ENCODE assay signal across 11 cellular contexts in the genomic region with DNA sequence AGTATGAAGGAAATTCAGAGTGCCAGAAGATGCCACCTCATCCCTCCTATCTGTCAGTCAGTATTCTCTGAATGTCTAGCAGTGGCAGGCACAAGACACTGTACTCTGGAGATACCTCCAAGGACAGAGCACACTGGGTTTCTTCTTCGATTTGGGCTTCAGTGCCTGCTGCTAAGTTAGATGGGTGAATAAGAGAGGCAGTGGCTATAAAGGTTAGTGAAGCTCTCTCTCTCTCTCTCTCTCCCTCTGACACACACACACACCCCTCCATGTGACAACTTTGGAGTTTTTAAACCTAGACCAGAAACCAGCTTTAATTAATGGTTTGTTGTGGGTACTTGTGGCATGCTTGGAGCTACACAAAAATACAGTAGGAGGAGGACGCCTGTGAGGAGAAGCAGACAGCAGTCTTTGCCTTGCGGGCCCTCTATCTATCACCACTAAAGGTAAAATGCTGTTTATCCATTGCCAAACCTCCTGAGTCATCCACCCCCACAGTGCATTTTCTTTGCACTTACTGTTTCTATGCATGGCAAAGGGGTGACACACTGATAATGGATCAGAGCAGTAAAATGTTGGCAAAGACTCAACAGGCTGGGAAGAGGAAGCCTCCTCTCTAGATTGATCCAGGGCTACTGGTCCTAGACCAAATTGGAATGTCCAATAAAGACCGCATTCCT.
A peak's percentile ranks its signal among the peaks of the same experiment; 100 is the strongest.
DNase-seq lines count a peak whose midpoint lies in the region; ATAC-seq, FAIRE-seq and TF ChIP-seq lines count a peak whose summit lies in the region.
"Had no signal": no experiment of that assay in that cellular context is flagged by ENCODE, and none has a peak within 500 bp of the region (broad histone marks: within the 10 kb centered on the region; RNA-seq: fewer than 3 reads in every experiment).

No MANE protein-coding gene starts in this region.

- no peaks in the 10 kb centered on the region for H4K20me1 ChIP-seq in HepG2 (ENCODE audit: insufficient read depth, low read length)

- peaks cover 0 to 3% of the 10 kb centered on the region in 2 donors for H3K27me3 ChIP-seq in body of pancreas
- H3K27me3 ChIP-seq in HepG2 (ENCODE audit: control insufficient read depth in 1 of 2, insufficient read depth in 2 of 2, low read length in 2 of 2): peaks cover 0 to 23% of the 10 kb centered on the region in 2 experiments; a peak in 4 of 5 replicates

- H3K4me1 ChIP-seq in body of pancreas: peaks cover 22% of the 10 kb centered on the region
- H3K4me1 ChIP-seq in HepG2 (ENCODE audit: insufficient read depth, low read length): peaks cover 34% of the 10 kb centered on the region; the same call in 1 of the 2 replicates

- H3K27ac Mint-ChIP-seq in T-cell: no peak overlapping the region

- H3K36me3 ChIP-seq in body of pancreas (replicated peaks in 1 of 2; ENCODE audit: insufficient read depth in 1 of 2, low read depth in 2 of 2) (no peaks in the 10 kb centered on the region), HepG2 (replicated peaks in 1 of 2; ENCODE audit: control insufficient read depth in 1 of 2, insufficient read depth in 2 of 2, low read length in 2 of 2) (no peaks in the 10 kb centered on the region)

- no peak overlapping the region for H3K4me2 ChIP-seq in HepG2 (ENCODE audit: low read depth, low read length)

- TF ChIP-seq POLR2A in body of pancreas (IDR thresholded peaks at IDR 0.05) (no peak), HepG2 (IDR thresholded peaks at IDR 0.05; ENCODE audit: insufficient read depth in 1 of 2, low read depth in 2 of 2, low read length in 2 of 2) (no peak)

- H3K4me3 Mint-ChIP-seq in T-cell: peak overlapping the region in 1 of 3 donors; percentile 85

- POLR2A ChIA-PET in HepG2 (lab: Yijun Ruan, JAX): interaction anchor here (0.7 kb wide), 1 partner anchor 449 kb away, joined by 3 read pairs; no protein-coding TSS in a partner anchor
- POLR2A ChIA-PET in T-cell (lab: Charles Lee): interaction anchor here in 1 of 2 donors (0.6 kb wide), 1 partner anchor 768 kb away, joined by 3 read pairs; no protein-coding TSS in a partner anchor

- H3K36me3 Mint-ChIP-seq in T-cell: no peaks in the 10 kb centered on the region

- no peak overlapping the region for H3K9ac ChIP-seq in HepG2 (ENCODE audit: insufficient read depth, low read depth, low read length)

- no peaks in the 10 kb centered on the region for H3K9me3 Mint-ChIP-seq in T-cell

- no peak overlapping the region for H3K4me3 ChIP-seq in AG10803 (ENCODE audit: low read length)
- H3K4me3 ChIP-seq in body of pancreas: no peak overlapping the region
- H3K4me3 ChIP-seq in HepG2 (replicated peaks in 1 of 3; ENCODE audit: insufficient read depth in 1 of 3, low read depth in 2 of 3, low read length in 3 of 3): no peak overlapping the region

- no TSS peak for BruUV-seq in HepG2 (replicated peaks; lab: Mats Ljungman, UMichigan)

- H3K4me1 Mint-ChIP-seq in T-cell: peaks cover 0 to 12% (median 11%) of the 10 kb centered on the region in 3 donors

- intact Hi-C loops in body of pancreas (cut with DNase I) (no loop called here), HepG2 (cut with micrococcal nuclease; ENCODE audit: unreplicated experiment) (no loop called here)

- no peak overlapping the region for H2AFZ ChIP-seq in HepG2 (ENCODE audit: low read length)

- no peaks in the 10 kb centered on the region for H3K9me3 ChIP-seq in body of pancreas
- H3K9me3 ChIP-seq in HepG2 (ENCODE audit: low read length): no peaks in the 10 kb centered on the region

- WGBS in body of pancreas, 2 donors: 50 to 62% methylated on average over 4 of the region's 4 CpGs
- 6% methylated on average over 4 of the region's 4 CpGs for WGBS in HepG2 (ENCODE audit: low lambda C conversion rate)

- no peaks in the 10 kb centered on the region for H3K79me2 ChIP-seq in HepG2 (ENCODE audit: insufficient read depth, low read length)

- H3K27me3 Mint-ChIP-seq in T-cell: peaks cover 60 to 63% of the 10 kb centered on the region in 2 donors

- FAIRE-seq in HTR-8/SVneo (lab: Jason Lieb, UNC) (peak; percentile 81), HepG2 (lab: Jason Lieb, UNC) (no peak)

- DNase-seq in AG10803 (ENCODE audit: low read depth) (peak; percentile 90), HTR-8/SVneo (ENCODE audit: insufficient read length, low spot score) (peak; percentile 67), body of pancreas (peak in 3 of 4 donors; percentile 16 to 39 (median 17)), HepG2 (ENCODE audit: low spot score) (peak; percentile 70), T-cell (no peak), left lobe of liver (ENCODE audit: low spot score) (no peak)
- DNase-seq in activated CD4-positive, alpha-beta T cell treated with anti-CD3 and anti-CD28 coated beads, Interleukin-2, amount 50 U/mL, for 48 hours: no peak
- no peak for DNase-seq in activated T-cell treated with anti-CD3 and anti-CD28 coated beads, Interleukin-2, amount 50 U/mL, for 48 hours
- DNase-seq: activated gamma-delta T cell treated with Interleukin-2 at 50 U/mL for 16 hours, NCI-H82 had no signal

- TF ChIP-seq RAD21 in HepG2 (CRISPR knock-in tag; IDR thresholded peaks at IDR 0.05): no peak

- CTCF ChIA-PET in HepG2 (lab: Yijun Ruan, JAX; ENCODE audit: low intra/inter-chr PET ratio, low total read pairs) (no interaction called here), T-cell (lab: Charles Lee) (interaction anchor here in 1 of 2 donors (0.5 to 1.0 kb wide), 2 partner anchors 74 to 558 kb away, joined by 3 to 4 read pairs; no protein-coding TSS in a partner anchor)

- TF ChIP-seq EP300 in HepG2 (IDR thresholded peaks at IDR 0.05; ENCODE audit: low read depth in 2 of 2, low read length in 2 of 2): peak in 1 of 2 experiments; percentile 23; a peak in 1 of 4 replicates
- no peak for TF ChIP-seq EP300 in HepG2 (CRISPR knock-in tag; IDR thresholded peaks at IDR 0.05; ENCODE audit: borderline replicate concordance)

- TF ChIP-seq CTCF in AG10803 (conservative IDR thresholded peaks at IDR 0.05; ENCODE audit: low read length) (no peak), body of pancreas (IDR thresholded peaks at IDR 0.05) (no peak), HepG2 (CRISPR knock-in tag; IDR thresholded peaks at IDR 0.05) (no peak)

- ATAC-seq in body of pancreas (peak; percentile 42), HepG2 (peak; percentile 25), T-cell (replicated peaks in 1 of 4) (no peak), left lobe of liver (no peak)

- in situ Hi-C loops in HepG2 (cut with HindIII; ENCODE audit: extremely low pct_ligation_motif_present, low pct_unique_long_range_greater_than_20kb): loop anchor here (10.0 kb wide), 1 partner anchor 241 kb away; no protein-coding TSS in a partner anchor

- H3K27ac ChIP-seq in body of pancreas (peak overlapping the region in 2 of 4 donors; percentile 31 to 60), HepG2 (ENCODE audit: extremely low read length, insufficient read depth, low read length) (no peak overlapping the region)
- H3K27ac ChIP-seq: VCaP had no signal

TF ChIP-seq in HepG2, 621 proteins besides CTCF, POLR2A, EP300 and RAD21:
- TF ChIP-seq, protein P1, sequence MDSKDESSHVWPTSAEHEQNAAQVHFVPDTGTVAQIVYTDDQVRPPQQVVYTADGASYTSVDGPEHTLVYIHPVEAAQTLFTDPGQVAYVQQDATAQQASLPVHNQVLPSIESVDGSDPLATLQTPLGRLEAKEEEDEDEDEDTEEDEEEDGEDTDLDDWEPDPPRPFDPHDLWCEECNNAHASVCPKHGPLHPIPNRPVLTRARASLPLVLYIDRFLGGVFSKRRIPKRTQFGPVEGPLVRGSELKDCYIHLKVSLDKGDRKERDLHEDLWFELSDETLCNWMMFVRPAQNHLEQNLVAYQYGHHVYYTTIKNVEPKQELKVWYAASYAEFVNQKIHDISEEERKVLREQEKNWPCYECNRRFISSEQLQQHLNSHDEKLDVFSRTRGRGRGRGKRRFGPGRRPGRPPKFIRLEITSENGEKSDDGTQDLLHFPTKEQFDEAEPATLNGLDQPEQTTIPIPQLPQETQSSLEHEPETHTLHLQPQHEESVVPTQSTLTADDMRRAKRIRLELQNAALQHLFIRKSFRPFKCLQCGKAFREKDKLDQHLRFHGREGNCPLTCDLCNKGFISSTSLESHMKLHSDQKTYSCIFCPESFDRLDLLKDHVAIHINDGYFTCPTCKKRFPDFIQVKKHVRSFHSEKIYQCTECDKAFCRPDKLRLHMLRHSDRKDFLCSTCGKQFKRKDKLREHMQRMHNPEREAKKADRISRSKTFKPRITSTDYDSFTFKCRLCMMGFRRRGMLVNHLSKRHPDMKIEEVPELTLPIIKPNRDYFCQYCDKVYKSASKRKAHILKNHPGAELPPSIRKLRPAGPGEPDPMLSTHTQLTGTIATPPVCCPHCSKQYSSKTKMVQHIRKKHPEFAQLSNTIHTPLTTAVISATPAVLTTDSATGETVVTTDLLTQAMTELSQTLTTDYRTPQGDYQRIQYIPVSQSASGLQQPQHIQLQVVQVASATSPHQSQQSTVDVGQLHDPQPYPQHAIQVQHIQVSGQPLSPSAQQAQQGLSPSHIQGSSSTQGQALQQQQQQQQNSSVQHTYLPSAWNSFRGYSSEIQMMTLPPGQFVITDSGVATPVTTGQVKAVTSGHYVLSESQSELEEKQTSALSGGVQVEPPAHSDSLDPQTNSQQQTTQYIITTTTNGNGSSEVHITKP (CRISPR knock-in tag; IDR thresholded peaks at IDR 0.05; ENCODE audit: low read depth): 0 out of 2 replicates have a peak, but pooled peaks have one; percentile 21
- TF ChIP-seq NONO (IDR thresholded peaks at IDR 0.05) (no peak), NONO (CRISPR knock-in tag; conservative IDR thresholded peaks at IDR 0.05) (no peak), FOSL2 (CRISPR knock-in tag; IDR thresholded peaks at IDR 0.05) (peak; percentile 93), AHR (CRISPR knock-in tag; IDR thresholded peaks at IDR 0.05) (no peak), FOSL1 (CRISPR knock-in tag; IDR thresholded peaks at IDR 0.05; ENCODE audit: borderline replicate concordance) (peak; percentile 52; the same call in 1 of the 2 replicates), ZNF644 (CRISPR knock-in tag; IDR thresholded peaks at IDR 0.05; ENCODE audit: low read depth) (peak; percentile 69; the same call in 1 of the 2 replicates)
- TF ChIP-seq, protein P2, sequence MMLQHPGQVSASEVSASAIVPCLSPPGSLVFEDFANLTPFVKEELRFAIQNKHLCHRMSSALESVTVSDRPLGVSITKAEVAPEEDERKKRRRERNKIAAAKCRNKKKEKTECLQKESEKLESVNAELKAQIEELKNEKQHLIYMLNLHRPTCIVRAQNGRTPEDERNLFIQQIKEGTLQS (CRISPR knock-in tag; IDR thresholded peaks at IDR 0.05): peak; percentile 39; the same call in 1 of the 2 replicates

Comparison
In these comparisons a context has a peak if more than half of its experiments do, and no peak if none do; other contexts are left out.
1. DNase-seq: peak in AG10803 (single experiment), HTR-8/SVneo (single experiment), body of pancreas (3 of 4) and HepG2 (single experiment); none in T-cell (0 of 34), activated CD4-positive, alpha-beta T cell treated with anti-CD3 and anti-CD28 coated beads, Interleukin-2, amount 50 U/mL, for 48 hours (0 of 2), left lobe of liver (single experiment) and activated T-cell treated with anti-CD3 and anti-CD28 coated beads, Interleukin-2, amount 50 U/mL, for 48 hours (0 of 2).
2. ATAC-seq: peak in body of pancreas (single experiment) and HepG2 (single experiment); none in T-cell (0 of 4) and left lobe of liver (single experiment).